9 cellular contexts compared by ENCODE assay signal in genomic region chr17:61635913-61636432, GRCh38. TPM values are rescaled to one million over a fixed set of nuclear protein-coding genes. Genes with fewer than 3 reads are reported as not detected.
DNase-seq lines count a peak whose midpoint lies in the region; FAIRE-seq and TF ChIP-seq lines count a peak whose summit lies in the region.
"Had no signal": no experiment of that assay in that cellular context is flagged by ENCODE, and none has a peak within 500 bp of the region (broad histone marks: within the 10 kb centered on the region; RNA-seq: fewer than 3 reads in every experiment).

No MANE protein-coding gene starts in this region.

- TF ChIP-seq EP300 in transverse colon (IDR thresholded peaks at IDR 0.05; ENCODE audit: low read depth): no peak

- peaks cover 0 to 9% of the 10 kb centered on the region in 2 donors for H3K9me3 ChIP-seq in transverse colon

- peak; percentile 44 to 64 (median 53) for TF ChIP-seq CTCF in transverse colon (IDR thresholded peaks at IDR 0.05)

- H3K4me1 ChIP-seq in transverse colon: no peaks in the 10 kb centered on the region
- H3K4me1 ChIP-seq: BLaER1 had no signal

- no peak overlapping the region for H3K27ac ChIP-seq in transverse colon
- H3K27ac ChIP-seq: BLaER1 had no signal

- WGBS in transverse colon (ENCODE audit: low coverage in 1 of 2), 2 donors: 11 to 29% methylated on average over 2 to 3 of the region's 3 CpGs

- H3K27me3 ChIP-seq in transverse colon: peaks cover 25% of the 10 kb centered on the region
- H3K27me3 ChIP-seq: BLaER1 had no signal

- FAIRE-seq in frontal cortex (lab: Jason Lieb, UNC): no peak

- no peak overlapping the region for H3K4me3 ChIP-seq in transverse colon
- H3K4me3 ChIP-seq: BLaER1 had no signal

- intact Hi-C loops in transverse colon (cut with DNase I; ENCODE audit: low total_unique reads): no loop called here

- DNase-seq in DMS79 treated with DMSO at 0.1 percent for 48 hours (lab: John Stamatoyannopoulos, UW) (peak; percentile 7), DMS79 (lab: John Stamatoyannopoulos, UW) (no peak), NCI-H1092 treated with DMSO at 0.1 percent for 48 hours (lab: John Stamatoyannopoulos, UW) (peak; percentile 43), SKM-1 treated with dmso at 0.1 percent for 144 hours (lab: John Stamatoyannopoulos, UW; ENCODE audit: unreplicated experiment) (peak; percentile 42), brain pericyte (ENCODE audit: low read depth, low spot score) (peak; percentile 16), lung microvascular endothelial cell (ENCODE audit: low read depth in 2 of 2) (peak; percentile 68 to 77), transverse colon (peak; percentile 45), frontal cortex (ENCODE audit: low spot score in 2 of 2) (no peak)

- no peak for TF ChIP-seq POLR2A in transverse colon (IDR thresholded peaks at IDR 0.05)

- in situ Hi-C loops in transverse colon (cut with MboI; ENCODE audit: low pct_ligation_motif_present in 1 of 4, low pct_unique_long_range_greater_than_20kb in 1 of 4, low sequenced_read_pairs in 3 of 4): loop anchor here (5.0 to 25.0 kb wide), 5 partner anchors 199 to 476 kb away; no protein-coding TSS in a partner anchor

- no peaks in the 10 kb centered on the region for H3K36me3 ChIP-seq in transverse colon
- H3K36me3 ChIP-seq: BLaER1 had no signal

RNA-seq across cellular contexts. Expression of gene NACA2, which starts 45.0 kb away (rescaled TPM):
- total RNA-seq in lung microvascular endothelial cell: not detected in 2 replicates
- not detected for total RNA-seq in transverse colon
- not detected for total RNA-seq in frontal cortex

Comparison
In these comparisons a context has a peak if more than half of its experiments do, and no peak if none do; other contexts are left out.
1. DNase-seq: peak in DMS79 treated with DMSO at 0.1 percent for 48 hours (single experiment), NCI-H1092 treated with DMSO at 0.1 percent for 48 hours (single experiment), SKM-1 treated with dmso at 0.1 percent for 144 hours (single experiment), brain pericyte (single experiment), lung microvascular endothelial cell (2 of 2) and transverse colon (single experiment); none in DMS79 (single experiment) and frontal cortex (0 of 2).